In genomic region chr7:135716677-135717238, GRCh38 we compare ENCODE assay signal across 11 cellular contexts. TPM values are rescaled to one million over a fixed set of nuclear protein-coding genes. Genes with fewer than 3 reads are reported as not detected.
DNase-seq lines count a peak whose midpoint lies in the region; ATAC-seq and TF ChIP-seq lines count a peak whose summit lies in the region.
"Had no signal": no experiment of that assay in that cellular context is flagged by ENCODE, and none has a peak within 500 bp of the region (broad histone marks: within the 10 kb centered on the region; RNA-seq: fewer than 3 reads in every experiment).

No MANE protein-coding gene starts in this region.

- peak overlapping the region; percentile 34 for H2BK120ac ChIP-seq in trophoblast cell (ENCODE audit: insufficient read depth, low read length, poor library complexity)

- H3K79me1 ChIP-seq in trophoblast cell (ENCODE audit: low read length), result peaks cover 50% of the 10 kb centered on the region

- H3K4me2 ChIP-seq in trophoblast cell (ENCODE audit: low read length), result no peak overlapping the region

- peaks cover 8% of the 10 kb centered on the region for H3K79me2 ChIP-seq in trophoblast cell (ENCODE audit: control insufficient read depth, insufficient read depth, low read length, poor library complexity)

- no peak overlapping the region for H3K18ac ChIP-seq in trophoblast cell (ENCODE audit: low read length)

- H3K27me3 ChIP-seq in trophoblast cell (ENCODE audit: insufficient read depth, low read length) (no peaks in the 10 kb centered on the region), gastrocnemius medialis (no peaks in the 10 kb centered on the region)
- H3K27me3 ChIP-seq: ascending aorta had no signal

- no peak overlapping the region for H3K23ac ChIP-seq in trophoblast cell (ENCODE audit: low read length)

- no peak overlapping the region for H3K4me3 ChIP-seq in trophoblast cell (ENCODE audit: low read depth, low read length)
- no peak overlapping the region for H3K4me3 ChIP-seq in gastrocnemius medialis
- H3K4me3 ChIP-seq: ascending aorta had no signal

- peaks cover 26 to 47% of the 10 kb centered on the region in 2 experiments for H3K4me1 ChIP-seq in trophoblast cell (ENCODE audit: control insufficient read depth in 1 of 2, insufficient read depth in 2 of 2, low read length in 2 of 2)
- H3K4me1 ChIP-seq in gastrocnemius medialis, result no peaks in the 10 kb centered on the region

- intact Hi-C loops in gastrocnemius medialis (cut with DNase I; ENCODE audit: low total_unique reads), result no loop called here

- WGBS in trophoblast cell (ENCODE audit: extremely low coverage, insufficient coverage, insufficient read length), result no CpG with 5 or more reads among the region's 9 CpGs

- H4K91ac ChIP-seq in trophoblast cell (ENCODE audit: low read depth, low read length), result peak overlapping the region; percentile 55

- ATAC-seq in gastrocnemius medialis (no peak), HG03442 (IDR thresholded peaks at IDR 0.05; ENCODE audit: unreplicated experiment) (no peak)

- no peak for TF ChIP-seq POLR2A in gastrocnemius medialis (IDR thresholded peaks at IDR 0.05)

- no peak overlapping the region for H2BK5ac ChIP-seq in trophoblast cell (ENCODE audit: low read depth, low read length, poor library complexity)

- H3K36me3 ChIP-seq in trophoblast cell (ENCODE audit: control insufficient read depth in 1 of 2, insufficient read depth in 2 of 2, low read length in 2 of 2) (peaks cover 0 to 5% of the 10 kb centered on the region in 2 experiments), gastrocnemius medialis (no peaks in the 10 kb centered on the region)
- H3K36me3 ChIP-seq: ascending aorta had no signal

- no peak overlapping the region for H3K14ac ChIP-seq in trophoblast cell (ENCODE audit: low read length)

- no peak overlapping the region for H3K4ac ChIP-seq in trophoblast cell (ENCODE audit: low read depth, low read length)

- TF ChIP-seq CTCF in gastrocnemius medialis (IDR thresholded peaks at IDR 0.05 in 4 of 5, conservative IDR thresholded peaks at IDR 0.05 in 1 of 5), result no peak

- no peak overlapping the region for H4K12ac ChIP-seq in trophoblast cell (ENCODE audit: low read depth, low read length)

- H3K9ac ChIP-seq in trophoblast cell (ENCODE audit: low read length), result no peak overlapping the region

- DNase-seq in GM04504 (ENCODE audit: low read depth), result peak; percentile 51
- peak; percentile 80 for DNase-seq in NCI-H226
- DNase-seq in brain pericyte (ENCODE audit: low read depth, low spot score), result peak; percentile 63
- DNase-seq in trophoblast cell, result no peak
- DNase-seq in gastrocnemius medialis, result no peak
- DNase-seq in NCI-H526 treated with DMSO at 0.1 percent for 48 hours (lab: John Stamatoyannopoulos, UW), result no peak
- DNase-seq in iPS-NIHi7 (ENCODE audit: extremely low spot score), result no peak
- DNase-seq: activated CD4-positive, alpha-beta T cell treated with anti-CD3 and anti-CD28 coated beads, Interleukin-2, amount 10 ng/mL, durations not matched to agents 7 days and 5 days had no signal

- H3K27ac ChIP-seq in trophoblast cell (ENCODE audit: low read depth, low read length) (peak overlapping the region; percentile 22), gastrocnemius medialis (no peak overlapping the region)
- H3K27ac ChIP-seq: ascending aorta had no signal

- no peak overlapping the region for H2BK12ac ChIP-seq in trophoblast cell (ENCODE audit: low read length)

- peaks cover 2% of the 10 kb centered on the region for H3K9me3 ChIP-seq in trophoblast cell (ENCODE audit: insufficient read depth, low read depth, low read length)
- H3K9me3 ChIP-seq in gastrocnemius medialis, result no peaks in the 10 kb centered on the region
- H3K9me3 ChIP-seq: ascending aorta had no signal

- H2AFZ ChIP-seq in trophoblast cell (ENCODE audit: insufficient read depth, low read length, poor library complexity), result no peak overlapping the region

- in situ Hi-C loops in gastrocnemius medialis (cut with MboI; ENCODE audit: low sequenced_read_pairs in 4 of 4), result no loop called here

- no peak overlapping the region for H2AK5ac ChIP-seq in trophoblast cell (ENCODE audit: low read length)

- no peak overlapping the region for H4K8ac ChIP-seq in trophoblast cell (ENCODE audit: low read depth, low read length)

RNA-seq across cellular contexts. Expression of gene SLC13A4, which starts 11.2 kb away (rescaled TPM):
- polyA plus RNA-seq in trophoblast cell (2013), result 437 and 491 TPM in 2 replicates
- total RNA-seq in gastrocnemius medialis, result not detected
- total RNA-seq: activated CD4-positive, alpha-beta T cell treated with anti-CD3 and anti-CD28 coated beads, Interleukin-2, amount 10 ng/mL, durations not matched to agents 7 days and 5 days; OCI-LY7 had no signal

RNA-seq across cellular contexts. Expression of gene FAM180A, which starts 31.9 kb away (rescaled TPM):
- 0.18 and 0.21 TPM in 2 replicates for polyA plus RNA-seq in trophoblast cell (2013)
- total RNA-seq in gastrocnemius medialis, result 1 to 10 TPM in 2 of 4 donors, under 1 TPM in 1, not detected in 1; 0.65 to 1.9 (median 1.4) TPM
- total RNA-seq: activated CD4-positive, alpha-beta T cell treated with anti-CD3 and anti-CD28 coated beads, Interleukin-2, amount 10 ng/mL, durations not matched to agents 7 days and 5 days; OCI-LY7 had no signal

RNA-seq across cellular contexts. Expression of gene STMP1, which starts 54.4 kb away (rescaled TPM):
- 41.4 and 42.5 TPM in 2 replicates for polyA plus RNA-seq in trophoblast cell (2013)
- total RNA-seq in gastrocnemius medialis, result 10 to 100 TPM in 3 of 4 donors, 1 to 10 TPM in 1; 7.7 to 19.9 (median 11.8) TPM

Comparison
In these comparisons a context has a peak if more than half of its experiments do, and no peak if none do; other contexts are left out.
1. DNase-seq: peak in GM04504 (single experiment), NCI-H226 (single experiment) and brain pericyte (single experiment); none in trophoblast cell (0 of 2), gastrocnemius medialis (0 of 2), NCI-H526 treated with DMSO at 0.1 percent for 48 hours (single experiment) and iPS-NIHi7 (single experiment).